In the genomic region with DNA sequence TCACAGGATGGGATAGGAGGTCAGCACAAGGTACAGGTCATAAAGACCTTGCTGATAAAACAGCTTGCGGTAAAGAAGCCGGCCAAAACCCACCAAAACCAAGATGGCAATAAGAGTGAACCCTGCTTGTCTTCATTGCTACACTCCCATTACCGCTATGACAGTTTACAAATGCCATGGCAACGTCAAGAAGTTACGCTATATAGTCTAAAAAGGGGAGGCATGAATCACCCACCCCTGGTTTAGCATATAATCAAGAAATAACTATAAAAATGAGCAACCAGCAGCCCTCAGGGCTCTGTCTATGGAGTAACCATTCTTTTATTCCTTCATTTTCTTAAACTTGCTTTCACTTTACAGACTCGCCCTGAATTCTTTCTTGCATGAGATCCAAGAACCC, we compare ENCODE assay signal across 15 cellular contexts. TPM values are rescaled to one million over a fixed set of nuclear protein-coding genes. Genes with fewer than 3 reads are reported as not detected.
DNase-seq lines count a peak whose midpoint lies in the region; ATAC-seq and TF ChIP-seq lines count a peak whose summit lies in the region.
"Had no signal": no experiment of that assay in that cellular context is flagged by ENCODE, and none has a peak within 500 bp of the region (broad histone marks: within the 10 kb centered on the region; RNA-seq: fewer than 3 reads in every experiment).

No MANE protein-coding gene starts in this region.

- H3K4me1 Mint-ChIP-seq in CD4-positive, CD25-positive, alpha-beta regulatory T cell, result peaks cover 0 to 50% (median 35%) of the 10 kb centered on the region in 4 donors
- peaks cover 31% of the 10 kb centered on the region for H3K4me1 Mint-ChIP-seq in GM23338
- peaks cover 16% of the 10 kb centered on the region for H3K4me1 Mint-ChIP-seq in activated T-helper 17 cell treated with anti-CD3 and anti-CD28 coated beads, Interleukin-2, amount 50 U/mL, for 72 hours
- H3K4me1 Mint-ChIP-seq in naive thymus-derived CD8-positive, alpha-beta T cell, result peaks cover 12 to 62% (median 30%) of the 10 kb centered on the region in 4 donors
- peaks cover 51% of the 10 kb centered on the region for H3K4me1 Mint-ChIP-seq in activated CD4-positive, alpha-beta memory T cell treated with anti-CD3 and anti-CD28 coated beads, Interleukin-2, amount 10 ng/mL, durations not matched to agents 7 days and 5 days

- H4K20me1 ChIP-seq in GM23338 (replicated peaks; ENCODE audit: insufficient read depth), result no peaks in the 10 kb centered on the region; the same call in 1 of the 2 replicates

- H3K27ac Mint-ChIP-seq in CD4-positive, CD25-positive, alpha-beta regulatory T cell, result peak overlapping the region in 1 of 3 donors; percentile 60
- no peak overlapping the region for H3K27ac Mint-ChIP-seq in GM23338
- H3K27ac Mint-ChIP-seq in activated T-helper 17 cell treated with anti-CD3 and anti-CD28 coated beads, Interleukin-2, amount 50 U/mL, for 72 hours, result peak overlapping the region; percentile 95
- H3K27ac Mint-ChIP-seq in naive thymus-derived CD8-positive, alpha-beta T cell, result peak overlapping the region in 9 of 10 donors; percentile 39 to 98 (median 81)
- no peak overlapping the region for H3K27ac Mint-ChIP-seq in activated CD4-positive, alpha-beta memory T cell treated with anti-CD3 and anti-CD28 coated beads, Interleukin-2, amount 10 ng/mL, durations not matched to agents 7 days and 5 days
- H3K27ac Mint-ChIP-seq: T-helper 1 cell treated with Interleukin-12 subunit alpha and Interleukin-12 subunit beta and Interleukin-4 antibody, amounts not matched to agents 30 μg/mL and 1 μg/mL, for 36 hours had no signal

- H3K4me3 ChIP-seq in CD4-positive, CD25-positive, alpha-beta regulatory T cell (ENCODE audit: low read depth, low read length), result no peak overlapping the region
- H3K4me3 ChIP-seq in GM23338, result no peak overlapping the region

- TF ChIP-seq CTCF in GM23338 (conservative IDR thresholded peaks at IDR 0.05; ENCODE audit: low read depth in 2 of 2), result no peak

- H3K9me2 ChIP-seq in GM23338 (ENCODE audit: insufficient read depth), result peaks cover 6% of the 10 kb centered on the region; the same call in 1 of the 2 replicates

- peaks cover 14% of the 10 kb centered on the region for H3K27me3 Mint-ChIP-seq in CD4-positive, CD25-positive, alpha-beta regulatory T cell
- H3K27me3 Mint-ChIP-seq in GM23338 (ENCODE audit: insufficient read depth, low read depth, poor library complexity), result peaks cover 10% of the 10 kb centered on the region
- no peaks in the 10 kb centered on the region for H3K27me3 Mint-ChIP-seq in activated T-helper 17 cell treated with anti-CD3 and anti-CD28 coated beads, Interleukin-2, amount 50 U/mL, for 72 hours
- peaks cover 0 to 7% (median 0%) of the 10 kb centered on the region in 5 donors for H3K27me3 Mint-ChIP-seq in naive thymus-derived CD8-positive, alpha-beta T cell
- no peaks in the 10 kb centered on the region for H3K27me3 Mint-ChIP-seq in activated CD4-positive, alpha-beta memory T cell treated with anti-CD3 and anti-CD28 coated beads, Interleukin-2, amount 10 ng/mL, durations not matched to agents 7 days and 5 days

- CTCF ChIA-PET in activated CD4-positive, alpha-beta memory T cell treated with anti-CD3 and anti-CD28 coated beads, Interleukin-2, amount 10 ng/mL, durations not matched to agents 7 days and 5 days (lab: Charles Lee), result no interaction called here

- peaks cover 0 to 1% (median 0%) of the 10 kb centered on the region in 7 donors for H3K9me3 Mint-ChIP-seq in CD4-positive, CD25-positive, alpha-beta regulatory T cell
- no peaks in the 10 kb centered on the region; the same call in 2 of the 3 replicates for H3K9me3 Mint-ChIP-seq in GM23338
- H3K9me3 Mint-ChIP-seq in activated T-helper 17 cell treated with anti-CD3 and anti-CD28 coated beads, Interleukin-2, amount 50 U/mL, for 72 hours, result no peaks in the 10 kb centered on the region
- peaks cover 0 to 3% (median 0%) of the 10 kb centered on the region in 9 donors for H3K9me3 Mint-ChIP-seq in naive thymus-derived CD8-positive, alpha-beta T cell
- no peaks in the 10 kb centered on the region for H3K9me3 Mint-ChIP-seq in activated CD4-positive, alpha-beta memory T cell treated with anti-CD3 and anti-CD28 coated beads, Interleukin-2, amount 10 ng/mL, durations not matched to agents 7 days and 5 days
- H3K9me3 Mint-ChIP-seq: T-helper 1 cell treated with Interleukin-12 subunit alpha and Interleukin-12 subunit beta and Interleukin-4 antibody, amounts not matched to agents 30 μg/mL and 1 μg/mL, for 36 hours had no signal

- H3K4me1 ChIP-seq in CD4-positive, CD25-positive, alpha-beta regulatory T cell (ENCODE audit: control insufficient read depth, insufficient read depth, low read length, poor library complexity, severe bottlenecking), result peaks cover 21% of the 10 kb centered on the region
- H3K4me1 ChIP-seq in GM23338 (ENCODE audit: insufficient read depth), result peaks cover 36% of the 10 kb centered on the region

- DNase-seq in CD4-positive, CD25-positive, alpha-beta regulatory T cell, result no peak
- DNase-seq in GM23338 (ENCODE audit: low spot score) (no peak), DMS79 treated with DMSO at 0.1 percent for 48 hours (lab: John Stamatoyannopoulos, UW) (no peak)
- no peak for DNase-seq in naive thymus-derived CD8-positive, alpha-beta T cell
- no peak for DNase-seq in activated CD4-positive, alpha-beta memory T cell treated with anti-CD3 and anti-CD28 coated beads, Interleukin-2, amount 10 ng/mL, durations not matched to agents 7 days and 5 days
- DNase-seq: activated effector memory CD4-positive, alpha-beta T cell treated with Interleukin-2 at 50 U/mL for 16 hours; GDM1; NCI-H2029; NCI-H524 treated with DMSO at 0.1 percent for 48 hours; retina; stimulated activated CD4-positive, alpha-beta T cell treated with anti-CD3 and anti-CD28 coated beads, Interleukin-4, amount 100 ng/mL, for 24 hours had no signal

- 0 out of 2 replicates have a peak, but pooled peaks cover 4% of the 10 kb centered on the region for H3F3A ChIP-seq in GM23338 (replicated peaks; ENCODE audit: low read depth)

- H2AFZ ChIP-seq in GM23338, result no peak overlapping the region

- peaks cover 14% of the 10 kb centered on the region for H3K36me3 ChIP-seq in CD4-positive, CD25-positive, alpha-beta regulatory T cell (ENCODE audit: control insufficient read depth, insufficient read depth, low read length)
- H3K36me3 ChIP-seq in GM23338 (ENCODE audit: insufficient read depth), result peaks cover 11% of the 10 kb centered on the region; the same call in 1 of the 2 replicates

- H3K9me3 ChIP-seq in CD4-positive, CD25-positive, alpha-beta regulatory T cell (ENCODE audit: control insufficient read depth in 2 of 2, low read length in 2 of 2), result no peaks in the 10 kb centered on the region

- no peak overlapping the region for H3K4me2 ChIP-seq in GM23338

- H3K36me3 Mint-ChIP-seq in CD4-positive, CD25-positive, alpha-beta regulatory T cell, result peaks cover 17% of the 10 kb centered on the region
- peaks cover 25% of the 10 kb centered on the region for H3K36me3 Mint-ChIP-seq in GM23338 (ENCODE audit: low read depth)
- H3K36me3 Mint-ChIP-seq in activated T-helper 17 cell treated with anti-CD3 and anti-CD28 coated beads, Interleukin-2, amount 50 U/mL, for 72 hours (ENCODE audit: low read depth), result peaks cover 35% of the 10 kb centered on the region
- H3K36me3 Mint-ChIP-seq in naive thymus-derived CD8-positive, alpha-beta T cell, result peaks cover 0 to 31% (median 11%) of the 10 kb centered on the region in 3 donors
- peaks cover 28% of the 10 kb centered on the region for H3K36me3 Mint-ChIP-seq in activated CD4-positive, alpha-beta memory T cell treated with anti-CD3 and anti-CD28 coated beads, Interleukin-2, amount 10 ng/mL, durations not matched to agents 7 days and 5 days (ENCODE audit: low read depth)

- no peak for ATAC-seq in CD4-positive, CD25-positive, alpha-beta regulatory T cell (ENCODE audit: low read depth in 2 of 2)
- ATAC-seq in GM23338 (no peak), GM18502 (IDR thresholded peaks at IDR 0.05; ENCODE audit: poor library complexity, unreplicated experiment) (no peak), GM21576 (IDR thresholded peaks at IDR 0.05; ENCODE audit: unreplicated experiment) (no peak)
- ATAC-seq in activated T-helper 17 cell treated with anti-CD3 and anti-CD28 coated beads, Interleukin-2, amount 50 U/mL, for 72 hours (replicated peaks), result no peak
- no peak for ATAC-seq in naive thymus-derived CD8-positive, alpha-beta T cell

- H3K4me3 Mint-ChIP-seq in CD4-positive, CD25-positive, alpha-beta regulatory T cell, result peak overlapping the region; percentile 75 to 99 (median 94)
- H3K4me3 Mint-ChIP-seq in GM23338, result peak overlapping the region; percentile 89; the same call in 1 of the 3 replicates
- peak overlapping the region; percentile 98 for H3K4me3 Mint-ChIP-seq in activated T-helper 17 cell treated with anti-CD3 and anti-CD28 coated beads, Interleukin-2, amount 50 U/mL, for 72 hours
- H3K4me3 Mint-ChIP-seq in naive thymus-derived CD8-positive, alpha-beta T cell, result peak overlapping the region in 8 of 10 donors; percentile 48 to 98 (median 96)
- no peak overlapping the region for H3K4me3 Mint-ChIP-seq in activated CD4-positive, alpha-beta memory T cell treated with anti-CD3 and anti-CD28 coated beads, Interleukin-2, amount 10 ng/mL, durations not matched to agents 7 days and 5 days

- no peaks in the 10 kb centered on the region for H3K27me3 ChIP-seq in CD4-positive, CD25-positive, alpha-beta regulatory T cell (ENCODE audit: control insufficient read depth, insufficient read depth, low read length)
- H3K27me3 ChIP-seq in GM23338 (ENCODE audit: insufficient read depth), result no peaks in the 10 kb centered on the region

- H3K27ac ChIP-seq in CD4-positive, CD25-positive, alpha-beta regulatory T cell (ENCODE audit: insufficient read depth, low read length, poor library complexity, severe bottlenecking), result no peak overlapping the region
- H3K27ac ChIP-seq in GM23338 (ENCODE audit: low read depth), result no peak overlapping the region

- peaks cover 30% of the 10 kb centered on the region for H3K79me2 ChIP-seq in GM23338 (replicated peaks; ENCODE audit: insufficient read depth)

- POLR2A ChIA-PET in naive thymus-derived CD8-positive, alpha-beta T cell (lab: Charles Lee), result interaction anchor here (0.7 kb wide), 1 partner anchor 1491 kb away, joined by 3 read pairs; no protein-coding TSS in a partner anchor
- POLR2A ChIA-PET in activated CD4-positive, alpha-beta memory T cell treated with anti-CD3 and anti-CD28 coated beads, Interleukin-2, amount 10 ng/mL, durations not matched to agents 7 days and 5 days (lab: Charles Lee), result interaction anchor here (2.4 kb wide), 1 partner anchor 311 kb away, joined by 7 read pairs; a partner anchor contains a TSS

RNA-seq across cellular contexts. Expression of a gene that starts 1.1 kb away (rescaled TPM):
- 26.7 TPM for total RNA-seq in CD4-positive, CD25-positive, alpha-beta regulatory T cell
- 10 to 100 TPM; 25.1 to 53.0 (median 38.3) TPM for polyA plus RNA-seq in CD4-positive, CD25-positive, alpha-beta regulatory T cell
- 44.5 and 71.0 TPM in 2 replicates for total RNA-seq in GM23338 (2014; rRNA removed; shearing (Covaris generic))
- 817 and 832 TPM in 2 replicates for polyA plus RNA-seq in GM23338 (2016; fragmentation: Nextera tagmentation; extraction: Ambion mirVana)
- total RNA-seq in activated T-helper 17 cell treated with anti-CD3 and anti-CD28 coated beads, Interleukin-2, amount 50 U/mL, for 72 hours, result 10 to 100 TPM; 47.9 to 75.3 TPM
- total RNA-seq in naive thymus-derived CD8-positive, alpha-beta T cell, result 10 to 100 TPM; 25.3 to 30.1 TPM
- polyA plus RNA-seq in naive thymus-derived CD8-positive, alpha-beta T cell, result 10 to 100 TPM; 17.6 to 25.6 (median 20.8) TPM
- 10 to 100 TPM; 66.2 to 66.5 TPM for total RNA-seq in activated CD4-positive, alpha-beta memory T cell treated with anti-CD3 and anti-CD28 coated beads, Interleukin-2, amount 10 ng/mL, durations not matched to agents 7 days and 5 days

Comparison
In these comparisons a context has a peak if more than half of its experiments do, and no peak if none do; other contexts are left out.
1. H3K27ac Mint-ChIP-seq: peak in activated T-helper 17 cell treated with anti-CD3 and anti-CD28 coated beads, Interleukin-2, amount 50 U/mL, for 72 hours (single experiment) and naive thymus-derived CD8-positive, alpha-beta T cell (9 of 10); none in GM23338 (single experiment) and activated CD4-positive, alpha-beta memory T cell treated with anti-CD3 and anti-CD28 coated beads, Interleukin-2, amount 10 ng/mL, durations not matched to agents 7 days and 5 days (single experiment).